ENCODE assay signal across 12 cellular contexts in the genomic region with DNA sequence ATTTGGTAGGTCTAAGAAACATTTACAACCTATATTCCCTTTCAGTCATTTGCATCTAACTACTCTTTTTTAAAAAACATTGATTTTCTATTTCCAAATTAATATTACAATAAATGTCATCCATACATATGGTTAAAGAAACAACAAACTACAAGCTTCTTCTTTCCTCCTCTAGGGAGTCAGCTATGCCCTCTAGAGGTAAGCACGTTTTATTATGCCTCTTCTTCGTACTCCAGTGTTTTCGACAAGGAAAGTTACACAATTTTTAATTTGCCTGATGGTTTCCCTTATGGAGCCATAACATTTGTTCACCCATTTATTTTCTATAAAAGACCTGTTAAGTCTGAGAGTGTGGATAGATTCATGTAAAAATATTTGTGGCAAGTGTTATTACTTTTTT.
DNase-seq lines count a peak whose midpoint lies in the region; ATAC-seq and TF ChIP-seq lines count a peak whose summit lies in the region.
"Had no signal": no experiment of that assay in that cellular context is flagged by ENCODE, and none has a peak within 500 bp of the region (broad histone marks: within the 10 kb centered on the region; RNA-seq: fewer than 3 reads in every experiment).

No MANE protein-coding gene starts in this region.

- no peak overlapping the region for H3K27ac Mint-ChIP-seq in activated T-helper 2 cell treated with anti-CD3 and anti-CD28 coated beads, Interferon-gamma antibody, Interleukin-2, Interleukin-4, amounts not matched to agents 10 μg/mL and 5 μg/mL and 100 μg/mL, durations not matched to agents 14 hours and 24 hours and 36 hours
- H3K27ac Mint-ChIP-seq: CD4-positive, CD25-positive, alpha-beta regulatory T cell; immature natural killer cell; stimulated activated memory B cell treated with anti-CD40 and anti-IgM and Interleukin-4, amounts not matched to agents 10 μg/mL and 1 μg/mL and 100 μg/mL, for 72 hours had no signal

- no peaks in the 10 kb centered on the region for H3K36me3 Mint-ChIP-seq in activated T-cell treated with anti-CD3 and anti-CD28 coated beads, Interleukin-2, amount 50 U/mL, for 4 hours (ENCODE audit: insufficient read depth)
- H3K36me3 Mint-ChIP-seq in activated T-helper 2 cell treated with anti-CD3 and anti-CD28 coated beads, Interferon-gamma antibody, Interleukin-2, Interleukin-4, amounts not matched to agents 10 μg/mL and 5 μg/mL and 100 μg/mL, durations not matched to agents 14 hours and 24 hours and 36 hours (ENCODE audit: low read depth) = no peaks in the 10 kb centered on the region
- H3K36me3 Mint-ChIP-seq: CD4-positive, CD25-positive, alpha-beta regulatory T cell; immature natural killer cell; stimulated activated memory B cell treated with anti-CD40 and anti-IgM and Interleukin-4, amounts not matched to agents 10 μg/mL and 1 μg/mL and 100 μg/mL, for 72 hours had no signal

- no peaks in the 10 kb centered on the region for H3K27me3 ChIP-seq in OCI-LY3 (ENCODE audit: low read depth, low read length)

- H3K9me3 Mint-ChIP-seq in activated T-cell treated with anti-CD3 and anti-CD28 coated beads, Interleukin-2, amount 50 U/mL, for 4 hours = peaks cover 11% of the 10 kb centered on the region
- H3K9me3 Mint-ChIP-seq in activated T-helper 2 cell treated with anti-CD3 and anti-CD28 coated beads, Interferon-gamma antibody, Interleukin-2, Interleukin-4, amounts not matched to agents 10 μg/mL and 5 μg/mL and 100 μg/mL, durations not matched to agents 14 hours and 24 hours and 36 hours = peaks cover 5% of the 10 kb centered on the region
- H3K9me3 Mint-ChIP-seq: stimulated activated memory B cell treated with anti-CD40 and anti-IgM and Interleukin-4, amounts not matched to agents 10 μg/mL and 1 μg/mL and 100 μg/mL, for 72 hours had no signal

- DNase-seq in A172 (ENCODE audit: low spot score) = peak; percentile 1
- DNase-seq in HEK293T (ENCODE audit: extremely low spot score) = peak; percentile 5
- DNase-seq in epithelial cell of esophagus (ENCODE audit: low read depth) = peak; percentile 49
- no peak for DNase-seq in activated T-cell treated with anti-CD3 and anti-CD28 coated beads, Interleukin-2, amount 50 U/mL, for 4 hours
- no peak for DNase-seq in activated T-helper 2 cell treated with anti-CD3 and anti-CD28 coated beads, Interferon-gamma antibody, Interleukin-2, Interleukin-4, amounts not matched to agents 10 μg/mL and 5 μg/mL and 100 μg/mL, durations not matched to agents 14 hours and 24 hours and 36 hours (ENCODE audit: low spot score)
- DNase-seq: CD4-positive, CD25-positive, alpha-beta regulatory T cell; dermis blood vessel endothelial cell; immature natural killer cell had no signal

- no peaks in the 10 kb centered on the region for H3K4me1 Mint-ChIP-seq in activated T-cell treated with anti-CD3 and anti-CD28 coated beads, Interleukin-2, amount 50 U/mL, for 4 hours (ENCODE audit: low read depth)
- no peaks in the 10 kb centered on the region for H3K4me1 Mint-ChIP-seq in activated T-helper 2 cell treated with anti-CD3 and anti-CD28 coated beads, Interferon-gamma antibody, Interleukin-2, Interleukin-4, amounts not matched to agents 10 μg/mL and 5 μg/mL and 100 μg/mL, durations not matched to agents 14 hours and 24 hours and 36 hours (ENCODE audit: low read depth)
- H3K4me1 Mint-ChIP-seq: CD4-positive, CD25-positive, alpha-beta regulatory T cell; immature natural killer cell; stimulated activated memory B cell treated with anti-CD40 and anti-IgM and Interleukin-4, amounts not matched to agents 10 μg/mL and 1 μg/mL and 100 μg/mL, for 72 hours had no signal

- H3K36me3 ChIP-seq in OCI-LY3 (replicated peaks; ENCODE audit: low read depth, low read length) = no peaks in the 10 kb centered on the region

- H3K79me2 ChIP-seq in OCI-LY3 (ENCODE audit: low read length) = no peaks in the 10 kb centered on the region

- intact Hi-C loops in activated T-helper 2 cell treated with anti-CD3 and anti-CD28 coated beads, Interferon-gamma antibody, Interleukin-2, Interleukin-4, amounts not matched to agents 10 μg/mL and 5 μg/mL and 100 μg/mL, durations not matched to agents 14 hours and 24 hours and 36 hours (cut with micrococcal nuclease) = no loop called here

- no peak overlapping the region for H3K4me3 ChIP-seq in OCI-LY3 (ENCODE audit: low read length)
- no peak overlapping the region for H3K4me3 ChIP-seq in epithelial cell of esophagus (ENCODE audit: low read length)

- no peak for ATAC-seq in activated T-cell treated with anti-CD3 and anti-CD28 coated beads, Interleukin-2, amount 50 U/mL, for 4 hours
- no peak for ATAC-seq in HG02870 (IDR thresholded peaks at IDR 0.05; ENCODE audit: unreplicated experiment)
- ATAC-seq in HG03095 (IDR thresholded peaks at IDR 0.05; ENCODE audit: unreplicated experiment) = no peak
- ATAC-seq: stimulated activated memory B cell treated with anti-CD40 and anti-IgM and Interleukin-4, amounts not matched to agents 10 μg/mL and 1 μg/mL and 100 μg/mL, for 72 hours had no signal

- H3K4me2 ChIP-seq in OCI-LY3 (ENCODE audit: low read length) = no peak overlapping the region

- H2AFZ ChIP-seq in OCI-LY3 (ENCODE audit: low read depth, low read length) = no peak overlapping the region

- no peak overlapping the region for H3K9ac ChIP-seq in OCI-LY3 (ENCODE audit: low read length)

- H3K27me3 Mint-ChIP-seq in activated T-cell treated with anti-CD3 and anti-CD28 coated beads, Interleukin-2, amount 50 U/mL, for 4 hours (ENCODE audit: low read depth) = no peaks in the 10 kb centered on the region
- H3K27me3 Mint-ChIP-seq in activated T-helper 2 cell treated with anti-CD3 and anti-CD28 coated beads, Interferon-gamma antibody, Interleukin-2, Interleukin-4, amounts not matched to agents 10 μg/mL and 5 μg/mL and 100 μg/mL, durations not matched to agents 14 hours and 24 hours and 36 hours (ENCODE audit: low read depth) = no peaks in the 10 kb centered on the region
- H3K27me3 Mint-ChIP-seq: CD4-positive, CD25-positive, alpha-beta regulatory T cell; stimulated activated memory B cell treated with anti-CD40 and anti-IgM and Interleukin-4, amounts not matched to agents 10 μg/mL and 1 μg/mL and 100 μg/mL, for 72 hours had no signal

- H3K4me1 ChIP-seq in OCI-LY3 (ENCODE audit: low read length) = no peaks in the 10 kb centered on the region

- TF ChIP-seq CTCF in OCI-LY3 (IDR thresholded peaks at IDR 0.05; ENCODE audit: low read depth, low read length) (peak; percentile 96), epithelial cell of esophagus (IDR thresholded peaks at IDR 0.05; ENCODE audit: insufficient read depth, low read depth, low read length, missing control alignments) (peak; percentile 65)

- H3K27ac ChIP-seq in OCI-LY3 (ENCODE audit: low read length) = no peak overlapping the region

- no peak overlapping the region for H3K4me3 Mint-ChIP-seq in activated T-cell treated with anti-CD3 and anti-CD28 coated beads, Interleukin-2, amount 50 U/mL, for 4 hours
- H3K4me3 Mint-ChIP-seq in activated T-helper 2 cell treated with anti-CD3 and anti-CD28 coated beads, Interferon-gamma antibody, Interleukin-2, Interleukin-4, amounts not matched to agents 10 μg/mL and 5 μg/mL and 100 μg/mL, durations not matched to agents 14 hours and 24 hours and 36 hours (ENCODE audit: low read depth) = no peak overlapping the region
- H3K4me3 Mint-ChIP-seq: CD4-positive, CD25-positive, alpha-beta regulatory T cell; immature natural killer cell; stimulated activated memory B cell treated with anti-CD40 and anti-IgM and Interleukin-4, amounts not matched to agents 10 μg/mL and 1 μg/mL and 100 μg/mL, for 72 hours had no signal

- CTCF ChIA-PET in HEK293T (lab: Yijun Ruan, JAX) = no interaction called here

- POLR2A ChIA-PET in HEK293T (lab: Yijun Ruan, JAX) = interaction anchor here (1.0 kb wide), 1 partner anchor 182 kb away, joined by 3 read pairs; no protein-coding TSS in a partner anchor

- H4K20me1 ChIP-seq in OCI-LY3 (ENCODE audit: insufficient read depth, low read length) = no peaks in the 10 kb centered on the region

- no peaks in the 10 kb centered on the region for H3K9me3 ChIP-seq in OCI-LY3 (ENCODE audit: insufficient read depth, low read length)

TF ChIP-seq in HEK293T, 16 proteins besides CTCF, POLR2A, EP300 and RAD21:
- TF ChIP-seq SUZ12 (IDR thresholded peaks at IDR 0.05) = no peak
- TF ChIP-seq HDGF (IDR thresholded peaks at IDR 0.05; ENCODE audit: borderline replicate concordance) = no peak
- no peak for TF ChIP-seq LEF1 (IDR thresholded peaks at IDR 0.05; ENCODE audit: borderline replicate concordance)
- no peak for TF ChIP-seq CTBP1 (IDR thresholded peaks at IDR 0.05; ENCODE audit: borderline replicate concordance)
- TF ChIP-seq L3MBTL2 (conservative IDR thresholded peaks at IDR 0.05) = no peak
- no peak for TF ChIP-seq BHLHE40 (IDR thresholded peaks at IDR 0.05; ENCODE audit: borderline replicate concordance)
- TF ChIP-seq, protein P1, sequence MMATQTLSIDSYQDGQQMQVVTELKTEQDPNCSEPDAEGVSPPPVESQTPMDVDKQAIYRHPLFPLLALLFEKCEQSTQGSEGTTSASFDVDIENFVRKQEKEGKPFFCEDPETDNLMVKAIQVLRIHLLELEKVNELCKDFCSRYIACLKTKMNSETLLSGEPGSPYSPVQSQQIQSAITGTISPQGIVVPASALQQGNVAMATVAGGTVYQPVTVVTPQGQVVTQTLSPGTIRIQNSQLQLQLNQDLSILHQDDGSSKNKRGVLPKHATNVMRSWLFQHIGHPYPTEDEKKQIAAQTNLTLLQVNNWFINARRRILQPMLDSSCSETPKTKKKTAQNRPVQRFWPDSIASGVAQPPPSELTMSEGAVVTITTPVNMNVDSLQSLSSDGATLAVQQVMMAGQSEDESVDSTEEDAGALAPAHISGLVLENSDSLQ (IDR thresholded peaks at IDR 0.05) = no peak
- TF ChIP-seq TARDBP (IDR thresholded peaks at IDR 0.05) = no peak
- TF ChIP-seq ELF4 (IDR thresholded peaks at IDR 0.05) = no peak
- no peak for TF ChIP-seq FOXA1 (IDR thresholded peaks at IDR 0.05)
- no peak for TF ChIP-seq ZNF384 (IDR thresholded peaks at IDR 0.05)
- no peak for TF ChIP-seq ARNT (IDR thresholded peaks at IDR 0.05)
- no peak for TF ChIP-seq SP1 (IDR thresholded peaks at IDR 0.05)
- no peak for TF ChIP-seq FOXK2 (IDR thresholded peaks at IDR 0.05)
- TF ChIP-seq FOXM1 (IDR thresholded peaks at IDR 0.05; ENCODE audit: borderline replicate concordance) = no peak
- TF ChIP-seq NFRKB (IDR thresholded peaks at IDR 0.05) = no peak

Comparison
In these comparisons a context has a peak if more than half of its experiments do, and no peak if none do; other contexts are left out.
1. DNase-seq: peak in A172 (single experiment), HEK293T (single experiment) and epithelial cell of esophagus (single experiment); none in activated T-cell treated with anti-CD3 and anti-CD28 coated beads, Interleukin-2, amount 50 U/mL, for 4 hours (single experiment) and activated T-helper 2 cell treated with anti-CD3 and anti-CD28 coated beads, Interferon-gamma antibody, Interleukin-2, Interleukin-4, amounts not matched to agents 10 μg/mL and 5 μg/mL and 100 μg/mL, durations not matched to agents 14 hours and 24 hours and 36 hours (single experiment).